In the genomic region with DNA sequence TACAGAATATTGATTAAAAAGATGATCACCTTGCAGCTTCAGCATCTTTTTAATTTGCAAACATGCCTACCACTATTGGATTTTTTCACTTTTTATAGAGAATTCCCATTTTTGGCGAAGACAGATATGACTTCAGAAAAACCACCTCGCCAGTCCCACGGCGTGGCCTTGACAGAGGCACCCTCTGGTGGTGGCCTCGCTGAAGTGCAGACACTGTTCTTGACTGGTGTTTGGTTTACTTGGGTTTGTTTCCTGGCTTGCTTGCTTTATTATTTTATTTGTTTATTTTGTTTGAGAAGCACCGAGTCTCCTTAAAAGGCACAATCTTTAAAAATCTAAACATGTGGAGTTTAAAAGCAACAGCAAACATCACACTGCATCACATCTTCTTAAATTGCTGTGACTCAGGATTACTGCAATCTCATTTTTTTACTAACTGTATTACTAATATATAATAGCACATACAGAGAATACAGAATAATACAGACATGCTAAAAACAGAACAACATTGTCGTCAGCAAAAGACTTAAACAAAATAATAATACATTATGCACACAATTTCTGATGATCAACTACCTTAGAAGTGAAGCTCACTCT, we compare ENCODE assay signal across 8 cellular contexts.
DNase-seq lines count a peak whose midpoint lies in the region; ATAC-seq lines count a peak whose summit lies in the region.

No MANE protein-coding gene starts in this region.

- H3K36me3 ChIP-seq in effector memory CD4-positive, alpha-beta T cell (ENCODE audit: control insufficient read depth, insufficient read depth, low read length), result no peaks in the 10 kb centered on the region

- H3K4me1 ChIP-seq in effector memory CD4-positive, alpha-beta T cell (ENCODE audit: control insufficient read depth, insufficient read depth, low read length, poor library complexity, severe bottlenecking), result no peaks in the 10 kb centered on the region

- no peaks in the 10 kb centered on the region for H3K9me3 ChIP-seq in effector memory CD4-positive, alpha-beta T cell (ENCODE audit: control insufficient read depth, low read length)

- peak; percentile 46 for DNase-seq in AG08395 (ENCODE audit: low spot score)
- DNase-seq in NCI-H1694 treated with DMSO at 0.1 percent for 48 hours (lab: John Stamatoyannopoulos, UW), result peak; percentile 6
- peak; percentile 28 to 35 for DNase-seq in activated CD4-positive, alpha-beta T cell treated with anti-CD3 and anti-CD28 coated beads, Interleukin-2, amount 50 U/mL, for 4 hours
- DNase-seq in effector memory CD4-positive, alpha-beta T cell, result peak in 2 of 3 donors; percentile 1 to 24
- DNase-seq in midbrain (lab: John Stamatoyannopoulos, UW), result peak; percentile 67
- DNase-seq in stimulated activated CD8-positive, alpha-beta memory T cell treated with anti-CD3 and anti-CD28 coated beads, Interleukin-7, amount 100 ng/mL, for 48 hours (ENCODE audit: extremely low read depth in 1 of 2, low read depth in 1 of 2), result peak; percentile 9 to 13

- H3K27ac ChIP-seq in effector memory CD4-positive, alpha-beta T cell (ENCODE audit: insufficient read depth, low read length, poor library complexity, severe bottlenecking), result no peak overlapping the region

- H3K27me3 ChIP-seq in effector memory CD4-positive, alpha-beta T cell (replicated peaks; ENCODE audit: control insufficient read depth, insufficient read depth, low read length, poor library complexity, severe bottlenecking), result no peaks in the 10 kb centered on the region

- ATAC-seq in GM18499 (IDR thresholded peaks at IDR 0.05; ENCODE audit: insufficient read depth, unreplicated experiment), result peak; percentile 85
- peak; percentile 94 for ATAC-seq in HG02870 (IDR thresholded peaks at IDR 0.05; ENCODE audit: unreplicated experiment)

- no peak overlapping the region for H3K4me3 ChIP-seq in effector memory CD4-positive, alpha-beta T cell (ENCODE audit: insufficient read depth, low read depth, low read length, poor library complexity, severe bottlenecking)

Comparison
In these comparisons a context has a peak if more than half of its experiments do, and no peak if none do; other contexts are left out.
1. DNase-seq: peak in every context shown above with its lines; median percentile 67 in midbrain; 46 in AG08395; 32 in activated CD4-positive, alpha-beta T cell treated with anti-CD3 and anti-CD28 coated beads, Interleukin-2, amount 50 U/mL, for 4 hours; 12 in effector memory CD4-positive, alpha-beta T cell; 11 in stimulated activated CD8-positive, alpha-beta memory T cell treated with anti-CD3 and anti-CD28 coated beads, Interleukin-7, amount 100 ng/mL, for 48 hours; 6 in NCI-H1694 treated with DMSO at 0.1 percent for 48 hours.